19 cellular contexts compared by ENCODE assay signal in genomic region chr10:133537551-133538545, GRCh38. TPM values are rescaled to one million over a fixed set of nuclear protein-coding genes. Genes with fewer than 3 reads are reported as not detected.
"Had no signal": no experiment of that assay in that cellular context is flagged by ENCODE, and none has a peak within 500 bp of the region (broad histone marks: within the 10 kb centered on the region; RNA-seq: fewer than 3 reads in every experiment).

No MANE protein-coding gene starts in this region.

- H3K4me1 Mint-ChIP-seq: activated naive CD4-positive, alpha-beta T cell treated with anti-CD3 and anti-CD28 coated beads, Interleukin-2, amount 50 U/mL, for 24 hours; brain; endodermal cell had no signal

- H3K4me1 ChIP-seq: parathyroid adenoma, right atrium auricular region, transverse colon had no signal

- H3K27me3 ChIP-seq: right atrium auricular region, transverse colon had no signal

- H3K4me3 Mint-ChIP-seq: activated naive CD4-positive, alpha-beta T cell treated with anti-CD3 and anti-CD28 coated beads, Interleukin-2, amount 50 U/mL, for 24 hours; brain; endodermal cell had no signal

- H3K9ac ChIP-seq: parathyroid adenoma, SK-N-SH had no signal

- H3K27ac ChIP-seq: parathyroid adenoma, right atrium auricular region, transverse colon, VCaP had no signal

- DNase-seq: activated CD4-positive, alpha-beta T cell treated with anti-CD3 and anti-CD28 coated beads, Interleukin-2, amount 50 U/mL, for 48 hours; activated T-cell treated with anti-CD3 and anti-CD28 coated beads, Interleukin-2, amount 50 U/mL, for 1 hour; endodermal cell; hypothalamus; midbrain; SK-N-SH; small intestine; stimulated activated CD4-positive, alpha-beta T cell treated with anti-CD3 and anti-CD28 coated beads, Interleukin-4, amount 100 ng/mL, for 24 hours; stimulated activated naive CD4-positive, alpha-beta T cell treated with Interleukin-2 at 50 U/mL for 16 hours; substantia nigra; T-helper 1 cell; T1000; transverse colon had no signal

- H2AFZ ChIP-seq: parathyroid adenoma had no signal

- H3K36me3 Mint-ChIP-seq: activated naive CD4-positive, alpha-beta T cell treated with anti-CD3 and anti-CD28 coated beads, Interleukin-2, amount 50 U/mL, for 24 hours had no signal

- H3K79me2 ChIP-seq: parathyroid adenoma had no signal

- H3K4me3 ChIP-seq: right atrium auricular region, transverse colon had no signal

- H3K27me3 Mint-ChIP-seq: activated naive CD4-positive, alpha-beta T cell treated with anti-CD3 and anti-CD28 coated beads, Interleukin-2, amount 50 U/mL, for 24 hours had no signal

- H3K9me3 Mint-ChIP-seq: activated naive CD4-positive, alpha-beta T cell treated with anti-CD3 and anti-CD28 coated beads, Interleukin-2, amount 50 U/mL, for 24 hours had no signal

- H3K4me2 ChIP-seq: SK-N-SH had no signal

- H3K27ac Mint-ChIP-seq: activated naive CD4-positive, alpha-beta T cell treated with anti-CD3 and anti-CD28 coated beads, Interleukin-2, amount 50 U/mL, for 24 hours; brain; endodermal cell had no signal

- H3K9me3 ChIP-seq: right atrium auricular region, SK-N-SH, transverse colon had no signal

- H3K36me3 ChIP-seq: right atrium auricular region, transverse colon had no signal

RNA-seq across cellular contexts. Expression of gene SYCE1, which starts 27.5 kb away (rescaled TPM):
- total RNA-seq: endodermal cell, epithelial cell of proximal tubule had no signal
- polyA plus RNA-seq: SK-N-SH had no signal
